ENCODE assay signal across 31 cellular contexts in genomic region chr2:147255812-147256211, GRCh38.
DNase-seq lines count a peak whose midpoint lies in the region; ATAC-seq and TF ChIP-seq lines count a peak whose summit lies in the region.
"Had no signal": no experiment of that assay in that cellular context is flagged by ENCODE, and none has a peak within 500 bp of the region (broad histone marks: within the 10 kb centered on the region; RNA-seq: fewer than 3 reads in every experiment).

No MANE protein-coding gene starts in this region.

- 9 to 33% (median 23%) methylated on average over 1 of the region's 1 CpG for WGBS in stomach, 5 donors
- WGBS in esophagus squamous epithelium, 2 donors = 13 to 38% methylated on average over 1 of the region's 1 CpG

- H3K4me1 Mint-ChIP-seq in MCF 10A (ENCODE audit: insufficient read depth, unreplicated experiment) = no peaks in the 10 kb centered on the region
- H3K4me1 Mint-ChIP-seq: activated CD4-positive, alpha-beta memory T cell treated with anti-CD3 and anti-CD28 coated beads, Interleukin-2, amount 10 ng/mL, durations not matched to agents 7 days and 5 days; stimulated activated effector memory CD8-positive, alpha-beta T cell treated with anti-CD3 and anti-CD28 coated beads, Interleukin-12 subunit alpha, Interleukin-12 subunit beta, amount 100 ng/mL, for 72 hours had no signal

- no peak for ATAC-seq in GM19324 (IDR thresholded peaks at IDR 0.05; ENCODE audit: low FRiP score, unreplicated experiment)
- ATAC-seq: A549; activated naive CD4-positive, alpha-beta T cell treated with anti-CD3 and anti-CD28 coated beads, Interleukin-2, amount 50 U/mL, for 72 hours; effector memory CD8-positive, alpha-beta T cell; gastrocnemius medialis; lower lobe of right lung; stimulated activated effector memory CD8-positive, alpha-beta T cell treated with anti-CD3 and anti-CD28 coated beads, Interleukin-12 subunit alpha, Interleukin-12 subunit beta, amount 100 ng/mL, for 72 hours had no signal

- no peaks in the 10 kb centered on the region for H3K27me3 Mint-ChIP-seq in MCF 10A (ENCODE audit: insufficient read depth, unreplicated experiment)
- H3K27me3 Mint-ChIP-seq: activated CD4-positive, alpha-beta memory T cell treated with anti-CD3 and anti-CD28 coated beads, Interleukin-2, amount 10 ng/mL, durations not matched to agents 7 days and 5 days; effector memory CD8-positive, alpha-beta T cell had no signal

- no peak overlapping the region for H3K27ac Mint-ChIP-seq in MCF 10A (ENCODE audit: low read depth, unreplicated experiment)
- H3K27ac Mint-ChIP-seq: activated CD4-positive, alpha-beta memory T cell treated with anti-CD3 and anti-CD28 coated beads, Interleukin-2, amount 10 ng/mL, durations not matched to agents 7 days and 5 days; activated naive CD4-positive, alpha-beta T cell treated with anti-CD3 and anti-CD28 coated beads, Interleukin-2, amount 50 U/mL, for 72 hours; activated T-helper 2 cell treated with anti-CD3 and anti-CD28 coated beads, Interferon-gamma antibody, Interleukin-2, Interleukin-4, amounts not matched to agents 10 μg/mL and 5 μg/mL and 100 μg/mL, durations not matched to agents 14 hours and 24 hours and 36 hours; effector memory CD8-positive, alpha-beta T cell; stimulated activated effector memory CD8-positive, alpha-beta T cell treated with anti-CD3 and anti-CD28 coated beads, Interleukin-12 subunit alpha, Interleukin-12 subunit beta, amount 100 ng/mL, for 72 hours had no signal

- POLR2A ChIA-PET in MCF 10A (lab: Yijun Ruan, JAX) = no interaction called here

- peaks cover 6% of the 10 kb centered on the region for H3K36me3 Mint-ChIP-seq in MCF 10A (ENCODE audit: insufficient read depth, unreplicated experiment)
- H3K36me3 Mint-ChIP-seq: activated naive CD4-positive, alpha-beta T cell treated with anti-CD3 and anti-CD28 coated beads, Interleukin-2, amount 50 U/mL, for 72 hours; stimulated activated effector memory CD8-positive, alpha-beta T cell treated with anti-CD3 and anti-CD28 coated beads, Interleukin-12 subunit alpha, Interleukin-12 subunit beta, amount 100 ng/mL, for 72 hours had no signal

- TF ChIP-seq EP300 in stomach (IDR thresholded peaks at IDR 0.05) = no peak

- H3K4me3 ChIP-seq in breast epithelium (no peak overlapping the region), stomach (no peak overlapping the region), esophagus squamous epithelium (no peak overlapping the region)
- H3K4me3 ChIP-seq: A549, colonic mucosa, gastrocnemius medialis, lower lobe of right lung, SJCRH30, spleen, testis, vagina had no signal

- H3K4me3 Mint-ChIP-seq in MCF 10A (ENCODE audit: unreplicated experiment) = no peak overlapping the region
- H3K4me3 Mint-ChIP-seq: activated CD4-positive, alpha-beta memory T cell treated with anti-CD3 and anti-CD28 coated beads, Interleukin-2, amount 10 ng/mL, durations not matched to agents 7 days and 5 days; effector memory CD8-positive, alpha-beta T cell; stimulated activated effector memory CD8-positive, alpha-beta T cell treated with anti-CD3 and anti-CD28 coated beads, Interleukin-12 subunit alpha, Interleukin-12 subunit beta, amount 100 ng/mL, for 72 hours had no signal

- H3K9me3 ChIP-seq in breast epithelium = no peaks in the 10 kb centered on the region
- no peaks in the 10 kb centered on the region for H3K9me3 ChIP-seq in stomach
- H3K9me3 ChIP-seq in esophagus squamous epithelium = no peaks in the 10 kb centered on the region
- H3K9me3 ChIP-seq: A549, BE2C, colonic mucosa, gastrocnemius medialis, lower lobe of right lung, testis, vagina had no signal

- intact Hi-C loops in MCF 10A (cut with micrococcal nuclease) (no loop called here), breast epithelium (cut with DNase I; ENCODE audit: low total_unique reads) (no loop called here), stomach (cut with DNase I; ENCODE audit: low total_unique reads) (no loop called here), esophagus squamous epithelium (cut with DNase I) (no loop called here)

- H3K27ac ChIP-seq in breast epithelium = no peak overlapping the region
- H3K27ac ChIP-seq in stomach = no peak overlapping the region
- no peak overlapping the region for H3K27ac ChIP-seq in esophagus squamous epithelium
- H3K27ac ChIP-seq: A549, colonic mucosa, gastrocnemius medialis, KMS-11, lower lobe of right lung, SJCRH30, spleen, testis, vagina had no signal

- CTCF ChIA-PET in MCF 10A (lab: Yijun Ruan, JAX) = no interaction called here

- BruUV-seq in MCF 10A (replicated peaks; lab: Mats Ljungman, UMichigan) = no TSS peak

- TF ChIP-seq POLR2A in breast epithelium (IDR thresholded peaks at IDR 0.05) (no peak), stomach (IDR thresholded peaks at IDR 0.05) (no peak), esophagus squamous epithelium (IDR thresholded peaks at IDR 0.05) (no peak)

- H3K27me3 ChIP-seq in breast epithelium = no peaks in the 10 kb centered on the region
- H3K27me3 ChIP-seq in stomach = no peaks in the 10 kb centered on the region
- no peaks in the 10 kb centered on the region for H3K27me3 ChIP-seq in esophagus squamous epithelium
- H3K27me3 ChIP-seq: BE2C, colonic mucosa, gastrocnemius medialis, SJCRH30, spleen, testis, vagina had no signal

- no peak for TF ChIP-seq CTCF in MCF 10A (IDR thresholded peaks at IDR 0.05; ENCODE audit: unreplicated experiment)
- TF ChIP-seq CTCF in breast epithelium (IDR thresholded peaks at IDR 0.05) = no peak
- no peak for TF ChIP-seq CTCF in stomach (IDR thresholded peaks at IDR 0.05)
- no peak for TF ChIP-seq CTCF in esophagus squamous epithelium (IDR thresholded peaks at IDR 0.05)

- peaks cover 8% of the 10 kb centered on the region for H3K9me3 Mint-ChIP-seq in MCF 10A (ENCODE audit: unreplicated experiment)

- no peaks in the 10 kb centered on the region for H3K36me3 ChIP-seq in breast epithelium
- H3K36me3 ChIP-seq in stomach = no peaks in the 10 kb centered on the region
- H3K36me3 ChIP-seq in esophagus squamous epithelium = no peaks in the 10 kb centered on the region
- H3K36me3 ChIP-seq: BE2C, colonic mucosa, gastrocnemius medialis, lower lobe of right lung, spleen, vagina had no signal

- DNase-seq in MCF 10A (ENCODE audit: unreplicated experiment) = peak; percentile 12
- DNase-seq in breast epithelium (ENCODE audit: low spot score in 2 of 2) = no peak
- DNase-seq in anterior cingulate cortex (lab: John Stamatoyannopoulos, UW) = peak in 52 of 58 donors; percentile 3 to 83 (median 40)
- peak in 32 of 51 donors; percentile 0 to 68 (median 26) for DNase-seq in hypothalamus (lab: John Stamatoyannopoulos, UW)
- peak; percentile 76 for DNase-seq in stomach
- DNase-seq in D341Med (ENCODE audit: low spot score) = no peak
- no peak for DNase-seq in esophagus squamous epithelium (lab: John Stamatoyannopoulos, UW)
- DNase-seq: activated CD4-positive, alpha-beta memory T cell treated with anti-CD3 and anti-CD28 coated beads, Interleukin-2, amount 10 ng/mL, durations not matched to agents 7 days and 5 days; activated CD4-positive, CD25-positive, alpha-beta regulatory T cell treated with anti-CD3 and anti-CD28 coated beads, Interleukin-2, amount 50 U/mL, for 72 hours; BE2C; colonic mucosa; effector memory CD8-positive, alpha-beta T cell; gastrocnemius medialis; H7; islet precursor cell; lower lobe of right lung; MV-4-11; NCI-H187; NCI-H510A treated with DMSO at 0.1 percent for 48 hours; NK-92 treated with Interleukin-12 subunit alpha and Interleukin-12 subunit beta, amount 100 ng/mL, for 24 hours; SJCRH30; spleen; stimulated activated CD4-positive, alpha-beta T cell treated with anti-CD3 and anti-CD28 coated beads, Interleukin-2, amount 100 ng/mL, for 48 hours; testis had no signal

- H3K4me1 ChIP-seq in breast epithelium (no peaks in the 10 kb centered on the region), stomach (peaks cover 0 to 8% (median 0%) of the 10 kb centered on the region in 4 donors), esophagus squamous epithelium (peaks cover 0 to 3% (median 0%) of the 10 kb centered on the region in 3 donors)
- H3K4me1 ChIP-seq: A549, BE2C, colonic mucosa, lower lobe of right lung, SJCRH30, spleen, testis, vagina had no signal

Comparison
In these comparisons a context has a peak if more than half of its experiments do, and no peak if none do; other contexts are left out.
1. DNase-seq: peak in MCF 10A (single experiment), anterior cingulate cortex (52 of 58), hypothalamus (32 of 51) and stomach (single experiment); none in breast epithelium (0 of 2), D341Med (single experiment) and esophagus squamous epithelium (single experiment).